8 cellular contexts compared by ENCODE assay signal in the genomic region with DNA sequence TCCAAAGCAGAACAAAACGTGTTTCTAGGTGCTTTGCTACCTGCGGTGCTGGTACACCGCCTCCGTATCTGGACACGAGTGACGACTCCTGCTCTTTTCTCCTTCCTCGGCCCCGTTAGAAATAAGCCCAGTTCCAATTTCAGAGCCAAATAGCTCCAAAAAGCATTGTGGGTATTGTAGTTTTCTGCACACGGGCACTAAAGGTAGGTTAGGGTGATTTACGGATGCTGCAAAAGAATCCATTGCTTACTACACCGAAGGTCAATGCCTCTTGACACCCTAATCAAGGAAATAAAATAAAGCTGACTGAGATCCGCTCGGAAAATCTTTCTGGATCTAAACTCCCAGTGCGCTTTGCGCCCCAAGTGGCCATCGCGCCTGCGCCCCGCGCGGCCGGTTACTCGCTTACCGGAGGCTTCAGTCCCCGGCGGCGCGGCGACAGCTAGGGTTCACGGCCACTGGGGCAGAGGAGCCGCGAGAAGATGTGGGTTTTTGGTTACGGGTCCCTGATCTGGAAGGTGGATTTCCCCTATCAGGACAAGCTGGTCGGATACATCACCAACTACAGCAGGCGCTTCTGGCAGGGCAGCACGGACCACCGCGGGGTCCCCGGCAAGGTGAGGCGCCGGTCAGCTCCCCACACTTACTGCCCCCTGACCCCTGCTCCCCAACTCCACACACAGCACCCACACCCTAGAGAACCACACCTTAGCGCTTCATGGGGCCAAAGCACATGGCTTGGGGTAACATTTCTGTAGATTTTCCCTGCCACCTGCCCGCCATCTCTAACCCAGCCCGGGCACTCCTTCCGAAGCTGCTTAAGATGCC. TPM values are rescaled to one million over a fixed set of nuclear protein-coding genes. Genes with fewer than 3 reads are reported as not detected.
DNase-seq lines count a peak whose midpoint lies in the region; ATAC-seq, FAIRE-seq and TF ChIP-seq lines count a peak whose summit lies in the region.

A gene (plus strand): TSS at position 400 of the 828 bp plus-strand sequence. CDS start 83 bp downstream, at position 483.

- ATAC-seq in HG02870 (IDR thresholded peaks at IDR 0.05; ENCODE audit: unreplicated experiment) = peak; percentile 88
- peak; percentile 95 to 99 (median 96) for ATAC-seq in psoas muscle

- H3K4me3 ChIP-seq in left ventricle myocardium inferior (peak within 1 kb of the TSS; percentile 79), psoas muscle (peak within 1 kb of the TSS; percentile 87)

- FAIRE-seq in urothelium cell line (lab: Jason Lieb, UNC) = no peak

- WGBS in psoas muscle, 3 donors = 0% methylated on average over 45 of the region's 45 CpGs

- DNase-seq in NCI-H146 (lab: John Stamatoyannopoulos, UW) (peak; percentile 81), amniotic stem cell (lab: John Stamatoyannopoulos, UW) (peak; percentile 72), left ventricle myocardium inferior (peak; percentile 87), psoas muscle (peak; percentile 89 to 94), urothelium cell line (ENCODE audit: low spot score) (peak; percentile 89)

- H3K27ac ChIP-seq in left ventricle myocardium inferior (replicated peaks) (peak within 1 kb of the TSS; percentile 85), psoas muscle (peak within 1 kb of the TSS; percentile 89)

- intact Hi-C loops in T-helper 1 cell treated with Interleukin-12 subunit alpha and Interleukin-12 subunit beta and Interleukin-4 antibody, amounts not matched to agents 30 ng/mL and 1 ng/mL, for 36 hours (cut with micrococcal nuclease) = loop anchor here (1.0 to 5.0 kb wide), 12 partner anchors 10 to 1849 kb away; a partner anchor contains a TSS
- intact Hi-C loops in left ventricle myocardium inferior (cut with micrococcal nuclease) = no loop called here
- intact Hi-C loops in psoas muscle (cut with DNase I) = no loop called here

- H3K36me3 ChIP-seq in left ventricle myocardium inferior = peaks cover 12% of the 10 kb centered on the region
- H3K36me3 ChIP-seq in psoas muscle (ENCODE audit: insufficient read depth in 1 of 2, low read depth in 1 of 2) = peaks cover 0 to 19% of the 10 kb centered on the region in 2 donors

- H3K4me1 ChIP-seq in left ventricle myocardium inferior (peaks cover 25% of the 10 kb centered on the region), psoas muscle (peaks cover 20% of the 10 kb centered on the region)

- TF ChIP-seq CTCF in left ventricle myocardium inferior (IDR thresholded peaks at IDR 0.05; ENCODE audit: borderline replicate concordance) (peak; percentile 70), psoas muscle (IDR thresholded peaks at IDR 0.05) (peak; percentile 49)

- no peaks in the 10 kb centered on the region for H3K27me3 ChIP-seq in left ventricle myocardium inferior (ENCODE audit: low read depth)
- H3K27me3 ChIP-seq in psoas muscle (ENCODE audit: insufficient read depth in 3 of 3, low read length in 2 of 3) = no peaks in the 10 kb centered on the region

- H3K9me3 ChIP-seq in left ventricle myocardium inferior (replicated peaks) (no peaks in the 10 kb centered on the region), psoas muscle (no peaks in the 10 kb centered on the region)

- TF ChIP-seq POLR2A in GM15510 (IDR thresholded peaks at IDR 0.05; ENCODE audit: borderline replicate concordance, extremely low read depth, insufficient read length) = peak; percentile 66

RNA-seq across cellular contexts. Expression of the gene that starts here (rescaled TPM):
- 11.3 and 13.0 TPM in 2 replicates for total RNA-seq in T-helper 1 cell treated with Interleukin-12 subunit alpha and Interleukin-12 subunit beta and Interleukin-4 antibody, amounts not matched to agents 30 ng/mL and 1 ng/mL, for 36 hours
- 3.8 TPM for total RNA-seq in left ventricle myocardium inferior
- total RNA-seq in psoas muscle = 1 to 10 TPM; 3.5 to 5.5 (median 4.9) TPM
- 10 to 100 TPM in 1 of 3 donors, 1 to 10 TPM in 2; 8.1 to 13.9 (median 8.5) TPM for polyA plus RNA-seq in psoas muscle

Comparison
In these comparisons a context has a peak if more than half of its experiments do, and no peak if none do; other contexts are left out.
1. Peak in every context shown above with its lines: DNase-seq, ATAC-seq, H3K4me3 ChIP-seq and H3K27ac ChIP-seq.